30 cellular contexts compared by ENCODE assay signal in genomic region chr6:652865-653264, GRCh38. TPM values are rescaled to one million over a fixed set of nuclear protein-coding genes. Genes with fewer than 3 reads are reported as not detected.
"Had no signal": no experiment of that assay in that cellular context is flagged by ENCODE, and none has a peak within 500 bp of the region (broad histone marks: within the 10 kb centered on the region; RNA-seq: fewer than 3 reads in every experiment).

No MANE protein-coding gene starts in this region.

- H3K4me1 ChIP-seq: ascending aorta, right lobe of liver, uterus had no signal

- H3K27ac Mint-ChIP-seq: activated CD4-positive, alpha-beta memory T cell treated with anti-CD3 and anti-CD28 coated beads for 36 hours; activated naive CD4-positive, alpha-beta T cell treated with anti-CD3 and anti-CD28 coated beads for 36 hours; activated naive CD8-positive, alpha-beta T cell treated with anti-CD3 and anti-CD28 coated beads, Interleukin-2, amount 10 ng/mL, durations not matched to agents 7 days and 5 days; dendritic cell treated with granulocyte-macrophage colony-stimulating factor and Interleukin-4, amounts not matched to agents 40 ng/mL and 50 ng/mL, for 4 days; endodermal cell; mesothelial cell of epicardium; nephron progenitor cell; progenitor cell of endocrine pancreas; stimulated activated naive CD8-positive, alpha-beta T cell treated with anti-CD3 and anti-CD28 coated beads, Interleukin-15, amount 100 ng/mL, for 72 hours; T-helper 1 cell treated with Interleukin-12 subunit alpha and Interleukin-12 subunit beta and Interleukin-4 antibody, amounts not matched to agents 30 μg/mL and 1 μg/mL, for 36 hours; type B pancreatic cell had no signal

- H3K4me3 Mint-ChIP-seq: activated CD4-positive, alpha-beta memory T cell treated with anti-CD3 and anti-CD28 coated beads for 36 hours; activated naive CD4-positive, alpha-beta T cell treated with anti-CD3 and anti-CD28 coated beads for 36 hours; activated naive CD8-positive, alpha-beta T cell treated with anti-CD3 and anti-CD28 coated beads, Interleukin-2, amount 10 ng/mL, durations not matched to agents 7 days and 5 days; dendritic cell treated with granulocyte-macrophage colony-stimulating factor and Interleukin-4, amounts not matched to agents 40 ng/mL and 50 ng/mL, for 4 days; endodermal cell; mesothelial cell of epicardium; naive B cell; nephron progenitor cell; stimulated activated naive CD8-positive, alpha-beta T cell treated with anti-CD3 and anti-CD28 coated beads, Interleukin-15, amount 100 ng/mL, for 72 hours; T-helper 1 cell treated with Interleukin-12 subunit alpha and Interleukin-12 subunit beta and Interleukin-4 antibody, amounts not matched to agents 30 μg/mL and 1 μg/mL, for 36 hours; type B pancreatic cell had no signal

- H3K9me3 Mint-ChIP-seq: dendritic cell treated with granulocyte-macrophage colony-stimulating factor and Interleukin-4, amounts not matched to agents 40 ng/mL and 50 ng/mL, for 4 days; endodermal cell; nephron progenitor cell; T-helper 1 cell treated with Interleukin-12 subunit alpha and Interleukin-12 subunit beta and Interleukin-4 antibody, amounts not matched to agents 30 μg/mL and 1 μg/mL, for 36 hours; type B pancreatic cell had no signal

- H3K27me3 Mint-ChIP-seq: activated CD4-positive, alpha-beta memory T cell treated with anti-CD3 and anti-CD28 coated beads for 36 hours; activated naive CD8-positive, alpha-beta T cell treated with anti-CD3 and anti-CD28 coated beads, Interleukin-2, amount 10 ng/mL, durations not matched to agents 7 days and 5 days; dendritic cell treated with granulocyte-macrophage colony-stimulating factor and Interleukin-4, amounts not matched to agents 40 ng/mL and 50 ng/mL, for 4 days; naive B cell; progenitor cell of endocrine pancreas; stimulated activated naive CD8-positive, alpha-beta T cell treated with anti-CD3 and anti-CD28 coated beads, Interleukin-15, amount 100 ng/mL, for 72 hours; type B pancreatic cell had no signal

- H3K9me3 ChIP-seq: neutrophil, right lobe of liver, uterus had no signal

- DNase-seq: activated CD4-positive, alpha-beta memory T cell treated with anti-CD3 and anti-CD28 coated beads for 36 hours; activated CD8-positive, alpha-beta memory T cell treated with anti-CD3 and anti-CD28 coated beads, Interleukin-2, amount 50 U/mL, for 4 hours; activated effector memory CD4-positive, alpha-beta T cell treated with anti-CD3 and anti-CD28 coated beads, Interleukin-2, amount 50 U/mL, for 16 hours; activated naive CD4-positive, alpha-beta T cell treated with anti-CD3 and anti-CD28 coated beads for 36 hours; activated naive CD8-positive, alpha-beta T cell treated with anti-CD3 and anti-CD28 coated beads, Interleukin-2, amount 10 ng/mL, durations not matched to agents 7 days and 5 days; activated T-cell treated with anti-CD3 and anti-CD28 coated beads, Interleukin-2, amount 50 U/mL, for 48 hours; brain microvascular endothelial cell; endodermal cell; foreskin fibroblast; heart left ventricle; naive B cell; nephron progenitor cell; right lobe of liver; stimulated activated CD4-positive, alpha-beta T cell treated with anti-CD3 and anti-CD28 coated beads, Interleukin-12 subunit alpha, Interleukin-12 subunit beta, amount 100 ng/mL, for 4 hours; stimulated activated CD4-positive, alpha-beta T cell treated with anti-CD3 and anti-CD28 coated beads, Interleukin-4, amount 100 ng/mL, for 1 hour; stimulated activated naive CD8-positive, alpha-beta T cell treated with anti-CD3 and anti-CD28 coated beads, Interleukin-15, amount 100 ng/mL, for 72 hours; substantia nigra; SW 1271; T1000; uterus; WERI-Rb-1 had no signal

- H3K27me3 ChIP-seq: ascending aorta, brain microvascular endothelial cell, heart left ventricle, neutrophil, right lobe of liver, uterus had no signal

- H3K27ac ChIP-seq: ascending aorta, brain microvascular endothelial cell, heart left ventricle, neutrophil, right lobe of liver, skin epidermis, uterus, WERI-Rb-1 had no signal

- H3K4me1 Mint-ChIP-seq: endodermal cell, nephron progenitor cell had no signal

- H3K36me3 ChIP-seq: right lobe of liver, uterus had no signal

- H3K4me3 ChIP-seq: ascending aorta, heart left ventricle, right lobe of liver, skin epidermis, uterus had no signal

RNA-seq across cellular contexts. Expression of gene HUS1B, which starts 4.0 kb away (rescaled TPM):
- total RNA-seq: ascending aorta, kidney epithelial cell had no signal
